Comparison of ENCODE assay signal across 16 cellular contexts in the genomic region with DNA sequence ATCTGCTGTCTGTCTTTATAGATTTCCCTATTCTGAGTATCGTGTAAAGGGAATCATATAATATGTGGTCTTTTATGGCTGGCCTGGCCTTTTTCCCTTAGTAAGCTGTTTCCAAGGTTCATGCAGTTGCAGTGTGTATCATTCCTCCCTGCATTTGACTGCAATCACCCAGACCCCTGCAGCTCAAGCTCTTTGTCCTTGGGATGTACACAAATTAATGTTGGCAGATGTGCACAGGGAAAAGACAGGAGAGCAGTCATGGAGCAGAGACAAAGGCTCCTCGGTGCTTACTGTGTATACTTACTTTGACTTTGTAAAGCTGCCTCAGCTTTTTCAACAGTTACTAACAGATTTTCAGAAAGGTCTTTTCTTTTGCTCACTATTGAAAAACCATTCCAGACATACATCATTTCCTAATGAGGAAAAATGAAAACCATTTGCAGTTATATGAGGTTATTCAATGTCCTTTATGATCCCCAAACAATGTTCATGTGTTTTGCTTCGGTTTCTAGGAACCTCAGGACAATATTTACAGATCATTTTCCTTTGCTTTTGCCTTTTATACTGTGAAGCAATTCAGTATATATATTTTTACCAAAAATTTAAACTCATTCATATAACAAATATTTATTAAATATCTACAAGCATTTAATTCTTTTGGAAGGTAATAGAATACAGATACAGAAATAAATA.
DNase-seq lines count a peak whose midpoint lies in the region; ATAC-seq and TF ChIP-seq lines count a peak whose summit lies in the region.
"Had no signal": no experiment of that assay in that cellular context is flagged by ENCODE, and none has a peak within 500 bp of the region (broad histone marks: within the 10 kb centered on the region; RNA-seq: fewer than 3 reads in every experiment).

No MANE protein-coding gene starts in this region.

- ATAC-seq in HG03354 (IDR thresholded peaks at IDR 0.05; ENCODE audit: poor library complexity, severe bottlenecking, unreplicated experiment): no peak
- ATAC-seq: T-cell had no signal

- H3K4me1 ChIP-seq in neuronal stem cell (ENCODE audit: control insufficient read depth in 2 of 2, insufficient read depth in 1 of 2, low read depth in 1 of 2, low read length in 2 of 2): peaks cover 4 to 9% of the 10 kb centered on the region in 2 donors
- H3K4me1 ChIP-seq: BE2C, suprapubic skin had no signal

- H2AFZ ChIP-seq in neuronal stem cell (ENCODE audit: low read length): peak overlapping the region; percentile 62

- H3K9ac ChIP-seq in neuronal stem cell (ENCODE audit: low read depth, low read length, poor library complexity): no peak overlapping the region

- no peak overlapping the region for H2BK120ac ChIP-seq in neuronal stem cell (ENCODE audit: low read depth, low read length)

- H3K36me3 Mint-ChIP-seq in brain: peaks cover 9% of the 10 kb centered on the region

- H3K23ac ChIP-seq in neuronal stem cell (ENCODE audit: low read depth, low read length, poor library complexity): no peak overlapping the region

- H3K18ac ChIP-seq in neuronal stem cell (ENCODE audit: low read length): no peak overlapping the region

- H2AK5ac ChIP-seq in neuronal stem cell (ENCODE audit: low read depth, low read length): no peak overlapping the region

- peaks cover 32% of the 10 kb centered on the region for H3K4me1 Mint-ChIP-seq in brain
- H3K4me1 Mint-ChIP-seq: T-cell had no signal

- DNase-seq in G401 (ENCODE audit: low spot score): peak; percentile 43
- DNase-seq in NCI-H2227 (lab: John Stamatoyannopoulos, UW; ENCODE audit: unreplicated experiment): peak; percentile 89
- peak; percentile 12 for DNase-seq in neuronal stem cell (ENCODE audit: low spot score)
- DNase-seq in AG08396 (ENCODE audit: low spot score): no peak
- DNase-seq in activated CD4-positive, alpha-beta T cell treated with anti-CD3 and anti-CD28 coated beads for 1 hour: no peak
- DNase-seq: BE2C; effector CD4-positive, alpha-beta T cell; hippocampal formation; NCI-H526; stimulated activated CD4-positive, alpha-beta T cell treated with anti-CD3 and anti-CD28 coated beads, Interleukin-4, amount 100 ng/mL, for 1 hour; T-cell had no signal

- no peak overlapping the region for H3K27ac ChIP-seq in neuronal stem cell (replicated peaks; ENCODE audit: low read length)
- H3K27ac ChIP-seq: suprapubic skin, VCaP had no signal

- H2BK5ac ChIP-seq in neuronal stem cell (ENCODE audit: low read length): no peak overlapping the region

- H3K4me3 ChIP-seq in neuronal stem cell (ENCODE audit: low read length in 2 of 2): no peak overlapping the region
- H3K4me3 ChIP-seq: suprapubic skin had no signal

- H3K79me1 ChIP-seq in neuronal stem cell (ENCODE audit: low read depth, low read length): no peaks in the 10 kb centered on the region

- H3K27me3 ChIP-seq in neuronal stem cell (ENCODE audit: control insufficient read depth in 3 of 3, insufficient read depth in 3 of 3, low read depth in 1 of 3, low read length in 3 of 3): no peaks in the 10 kb centered on the region
- H3K27me3 ChIP-seq: BE2C, suprapubic skin had no signal

- no peaks in the 10 kb centered on the region for H3K9me3 Mint-ChIP-seq in brain
- H3K9me3 Mint-ChIP-seq: activated T-helper 2 cell treated with anti-CD3 and anti-CD28 coated beads, Interferon-gamma antibody, Interleukin-2, Interleukin-4, amounts not matched to agents 10 μg/mL and 5 μg/mL and 100 μg/mL, durations not matched to agents 14 hours and 24 hours and 36 hours; T-cell had no signal

- TF ChIP-seq CTCF in brain (conservative IDR thresholded peaks at IDR 0.05): no peak

- H3K14ac ChIP-seq in neuronal stem cell (ENCODE audit: low read length): no peak overlapping the region

- peak overlapping the region; percentile 54 to 95 (median 88) for H3K27ac Mint-ChIP-seq in brain
- H3K27ac Mint-ChIP-seq: activated T-helper 2 cell treated with anti-CD3 and anti-CD28 coated beads, Interferon-gamma antibody, Interleukin-2, Interleukin-4, amounts not matched to agents 10 μg/mL and 5 μg/mL and 100 μg/mL, durations not matched to agents 14 hours and 24 hours and 36 hours; T-cell had no signal

- no peak overlapping the region for H4K8ac ChIP-seq in neuronal stem cell (ENCODE audit: low read depth, low read length)

- H3K27me3 Mint-ChIP-seq in brain: peaks cover 4% of the 10 kb centered on the region
- H3K27me3 Mint-ChIP-seq: T-cell had no signal

- H3K36me3 ChIP-seq in neuronal stem cell (replicated peaks in 1 of 2; ENCODE audit: control insufficient read depth in 2 of 2, insufficient read depth in 2 of 2, low read length in 2 of 2): no peaks in the 10 kb centered on the region
- H3K36me3 ChIP-seq: BE2C had no signal

- H3K4me3 Mint-ChIP-seq in brain: peak overlapping the region in 3 of 5 experiments; percentile 3 to 14 (median 10)
- H3K4me3 Mint-ChIP-seq: T-cell had no signal

- in situ Hi-C loops in G401 (cut with HindIII; ENCODE audit: low sequenced_read_pairs): no loop called here

- no peak overlapping the region for H2BK12ac ChIP-seq in neuronal stem cell (ENCODE audit: low read length)

- WGBS in neuronal stem cell (ENCODE audit: extremely low coverage in 2 of 2, insufficient read length in 2 of 2, insufficient replicate concordance in 1 of 2), 2 donors: no CpG with 5 or more reads among the region's 3 CpGs

- H3K9me3 ChIP-seq in neuronal stem cell (replicated peaks in 1 of 2; ENCODE audit: control insufficient read depth in 2 of 2, insufficient read depth in 1 of 2, low read depth in 1 of 2, low read length in 2 of 2): no peaks in the 10 kb centered on the region
- H3K9me3 ChIP-seq: BE2C, suprapubic skin had no signal

- no peak overlapping the region for H3K4me2 ChIP-seq in neuronal stem cell (ENCODE audit: insufficient read depth, low read length, poor library complexity, severe bottlenecking)

- no peak overlapping the region for H2BK15ac ChIP-seq in neuronal stem cell (ENCODE audit: low read length)

- H4K91ac ChIP-seq in neuronal stem cell (ENCODE audit: low read depth, low read length, poor library complexity): no peak overlapping the region

- H3K4ac ChIP-seq in neuronal stem cell (ENCODE audit: low read length): no peak overlapping the region

Comparison
In these comparisons a context has a peak if more than half of its experiments do, and no peak if none do; other contexts are left out.
1. DNase-seq: peak in G401 (single experiment), NCI-H2227 (single experiment) and neuronal stem cell (single experiment); none in AG08396 (single experiment) and activated CD4-positive, alpha-beta T cell treated with anti-CD3 and anti-CD28 coated beads for 1 hour (single experiment).